ENCODE assay signal across 1 cellular context in the genomic region with DNA sequence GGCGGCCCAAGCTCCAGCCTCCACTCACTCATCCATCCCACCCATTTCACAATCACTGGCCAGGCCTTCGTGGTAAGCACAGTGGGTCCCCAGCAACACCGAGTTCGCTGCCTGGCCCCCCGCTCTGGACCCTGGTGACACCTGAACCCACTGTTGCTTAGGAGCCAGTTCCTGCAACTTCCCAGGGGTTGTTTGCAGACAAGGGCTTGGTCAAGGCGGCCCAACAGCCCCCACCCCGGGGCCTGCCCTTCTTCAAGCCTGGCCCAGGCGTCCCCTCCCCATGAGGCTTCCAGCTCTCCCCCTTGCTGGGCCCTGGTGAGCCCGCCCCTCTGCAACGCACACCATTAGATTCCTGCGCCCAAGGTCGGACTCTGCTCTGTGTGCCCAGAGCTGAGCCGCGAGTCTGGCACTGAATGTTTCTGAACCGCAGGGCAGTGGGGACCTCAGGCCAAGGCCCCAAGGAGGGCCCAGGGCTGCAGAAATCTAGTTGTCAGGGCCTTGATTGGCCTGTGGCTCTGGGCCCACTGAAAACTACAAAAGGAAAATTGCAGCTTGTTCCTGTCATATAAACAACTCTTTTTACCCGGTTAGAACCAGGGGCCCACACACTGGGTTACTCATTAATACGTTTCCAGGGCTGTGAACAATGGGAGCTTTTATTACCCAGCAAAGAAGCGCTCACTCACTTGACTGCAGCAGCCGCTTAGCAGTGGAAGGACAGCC.
A peak's percentile ranks its signal among the peaks of the same experiment; 100 is the strongest.
TF ChIP-seq lines count a peak whose summit lies in the region.

No MANE protein-coding gene starts in this region.

TF ChIP-seq in K562, 482 proteins besides CTCF, POLR2A, EP300 and RAD21:
- no peak for TF ChIP-seq SNIP1 (IDR thresholded peaks at IDR 0.05; ENCODE audit: low read depth)
- peak; percentile 48; the same call in 1 of the 2 replicates for TF ChIP-seq CEBPB (tag; IDR thresholded peaks at IDR 0.05)
